In the genomic region with DNA sequence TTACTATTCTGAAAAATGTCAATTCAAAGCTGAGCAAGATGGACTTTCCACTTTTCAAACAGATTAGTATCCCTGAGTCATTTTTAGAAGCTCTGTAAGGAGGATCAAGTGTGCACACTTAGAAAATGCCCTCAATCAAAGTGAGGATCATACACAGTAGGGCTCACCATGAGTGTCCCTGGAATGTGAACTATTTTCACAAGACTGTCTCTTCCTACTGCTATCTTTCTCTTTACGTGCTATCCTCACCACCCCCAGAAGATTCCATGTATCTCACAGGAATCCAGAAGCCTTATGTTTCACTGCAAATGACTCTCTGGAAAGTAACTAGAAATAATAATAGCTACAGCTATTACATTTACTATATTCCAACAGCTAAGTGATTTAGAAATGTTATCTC, we compare ENCODE assay signal across 2 cellular contexts.
TF ChIP-seq lines count a peak whose summit lies in the region.

No MANE protein-coding gene starts in this region.

TF ChIP-seq in IMR-90, 13 proteins besides CTCF, POLR2A, EP300 and RAD21:
- TF ChIP-seq MAFK (IDR thresholded peaks at IDR 0.05; ENCODE audit: low read depth, low read length) = no peak
- TF ChIP-seq MXI1 (IDR thresholded peaks at IDR 0.05; ENCODE audit: borderline replicate concordance, low read depth, low read length) = no peak
- TF ChIP-seq NFE2L2 (IDR thresholded peaks at IDR 0.05; ENCODE audit: low read depth, low read length) = no peak
- TF ChIP-seq, protein P1, sequence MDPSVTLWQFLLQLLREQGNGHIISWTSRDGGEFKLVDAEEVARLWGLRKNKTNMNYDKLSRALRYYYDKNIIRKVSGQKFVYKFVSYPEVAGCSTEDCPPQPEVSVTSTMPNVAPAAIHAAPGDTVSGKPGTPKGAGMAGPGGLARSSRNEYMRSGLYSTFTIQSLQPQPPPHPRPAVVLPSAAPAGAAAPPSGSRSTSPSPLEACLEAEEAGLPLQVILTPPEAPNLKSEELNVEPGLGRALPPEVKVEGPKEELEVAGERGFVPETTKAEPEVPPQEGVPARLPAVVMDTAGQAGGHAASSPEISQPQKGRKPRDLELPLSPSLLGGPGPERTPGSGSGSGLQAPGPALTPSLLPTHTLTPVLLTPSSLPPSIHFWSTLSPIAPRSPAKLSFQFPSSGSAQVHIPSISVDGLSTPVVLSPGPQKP (IDR thresholded peaks at IDR 0.05; ENCODE audit: borderline replicate concordance, low read depth, low read length) = no peak
- no peak for TF ChIP-seq MAZ (IDR thresholded peaks at IDR 0.05; ENCODE audit: borderline replicate concordance, low read depth, low read length)
- TF ChIP-seq SMC3 (IDR thresholded peaks at IDR 0.05; ENCODE audit: low read depth, low read length) = no peak
- TF ChIP-seq CHD1 (IDR thresholded peaks at IDR 0.05; ENCODE audit: low read depth, low read length) = no peak
- no peak for TF ChIP-seq CEBPB (IDR thresholded peaks at IDR 0.05; ENCODE audit: low read depth, low read length)
- no peak for TF ChIP-seq USF2 (IDR thresholded peaks at IDR 0.05; ENCODE audit: low read depth, low read length)
- TF ChIP-seq RCOR1 (IDR thresholded peaks at IDR 0.05; ENCODE audit: insufficient replicate concordance, low read length) = no peak
- TF ChIP-seq BHLHE40 (IDR thresholded peaks at IDR 0.05; ENCODE audit: low read depth, low read length) = no peak
- no peak for TF ChIP-seq RFX5 (IDR thresholded peaks at IDR 0.05; ENCODE audit: low read depth, low read length)
- no peak for TF ChIP-seq FOS (IDR thresholded peaks at IDR 0.05; ENCODE audit: low read depth, low read length)

TF ChIP-seq in H1, 55 proteins besides CTCF, POLR2A, EP300 and RAD21:
- TF ChIP-seq MAFK (IDR thresholded peaks at IDR 0.05; ENCODE audit: low read depth, low read length) (no peak), TEAD4 (IDR thresholded peaks at IDR 0.05; ENCODE audit: low read depth, low read length) (peak; percentile 48; the same call in 1 of the 2 replicates)
